ENCODE assay signal across 1 cellular context in genomic region chr17:45672301-45672700, GRCh38.
TF ChIP-seq lines count a peak whose summit lies in the region.

No MANE protein-coding gene starts in this region.

TF ChIP-seq in WTC11, 78 proteins besides CTCF, POLR2A, EP300 and RAD21 (continued from another document):
- TF ChIP-seq PRDM15 (CRISPR knock-in tag; IDR thresholded peaks at IDR 0.05) (0 out of 2 replicates have a peak, but pooled peaks have one; percentile 22), E2F4 (CRISPR knock-in tag; IDR thresholded peaks at IDR 0.05; ENCODE audit: borderline replicate concordance, low read depth) (no peak), JUN (CRISPR knock-in tag; IDR thresholded peaks at IDR 0.05) (no peak), ZSCAN18 (CRISPR knock-in tag; IDR thresholded peaks at IDR 0.05) (no peak), SP1 (CRISPR knock-in tag; conservative IDR thresholded peaks at IDR 0.05) (no peak), USF1 (CRISPR knock-in tag; IDR thresholded peaks at IDR 0.05) (peak; percentile 69), NFYB (CRISPR knock-in tag; conservative IDR thresholded peaks at IDR 0.05; ENCODE audit: low read depth) (peak; percentile 90), USF2 (CRISPR knock-in tag; IDR thresholded peaks at IDR 0.05) (peak; percentile 76), ARID4B (CRISPR knock-in tag; IDR thresholded peaks at IDR 0.05; ENCODE audit: borderline replicate concordance) (peak; percentile 49; the same call in 1 of the 2 replicates), ATF2 (CRISPR knock-in tag; IDR thresholded peaks at IDR 0.05; ENCODE audit: borderline replicate concordance, low read depth) (no peak), FOXP4 (CRISPR knock-in tag; IDR thresholded peaks at IDR 0.05) (no peak)
